1 cellular context compared by ENCODE assay signal in the genomic region with DNA sequence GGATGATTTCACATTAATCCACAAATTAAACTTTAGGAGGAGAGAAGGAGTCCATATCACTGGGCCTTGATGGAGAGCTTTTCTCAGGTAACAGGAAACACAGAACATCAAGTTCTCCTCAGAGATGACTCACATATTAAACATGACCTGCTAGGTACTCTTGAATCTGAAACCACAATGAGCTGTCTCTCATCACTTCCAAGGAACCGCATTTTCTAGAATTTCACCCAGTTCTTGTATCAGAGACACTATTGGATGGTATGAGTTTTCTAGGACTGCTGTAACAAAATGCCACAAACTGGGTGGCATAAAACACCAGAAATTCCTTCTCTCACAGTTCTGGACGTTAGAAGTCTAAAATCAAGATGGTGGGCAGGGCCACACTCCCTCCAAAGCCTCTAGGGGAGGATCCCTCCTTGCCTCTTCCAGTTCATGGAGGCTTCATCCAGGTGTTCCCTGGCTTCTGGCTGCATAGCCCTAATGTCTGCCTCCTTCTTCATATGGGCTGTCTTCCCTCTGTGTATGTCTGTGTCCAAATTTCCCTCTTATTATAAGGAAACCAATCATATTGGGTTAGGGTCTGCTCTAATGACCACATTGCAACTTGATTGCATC.
TF ChIP-seq lines count a peak whose summit lies in the region.

No MANE protein-coding gene starts in this region.

TF ChIP-seq in K562, 482 proteins besides CTCF, POLR2A, EP300 and RAD21 (continued from another document):
- TF ChIP-seq, protein P1, sequence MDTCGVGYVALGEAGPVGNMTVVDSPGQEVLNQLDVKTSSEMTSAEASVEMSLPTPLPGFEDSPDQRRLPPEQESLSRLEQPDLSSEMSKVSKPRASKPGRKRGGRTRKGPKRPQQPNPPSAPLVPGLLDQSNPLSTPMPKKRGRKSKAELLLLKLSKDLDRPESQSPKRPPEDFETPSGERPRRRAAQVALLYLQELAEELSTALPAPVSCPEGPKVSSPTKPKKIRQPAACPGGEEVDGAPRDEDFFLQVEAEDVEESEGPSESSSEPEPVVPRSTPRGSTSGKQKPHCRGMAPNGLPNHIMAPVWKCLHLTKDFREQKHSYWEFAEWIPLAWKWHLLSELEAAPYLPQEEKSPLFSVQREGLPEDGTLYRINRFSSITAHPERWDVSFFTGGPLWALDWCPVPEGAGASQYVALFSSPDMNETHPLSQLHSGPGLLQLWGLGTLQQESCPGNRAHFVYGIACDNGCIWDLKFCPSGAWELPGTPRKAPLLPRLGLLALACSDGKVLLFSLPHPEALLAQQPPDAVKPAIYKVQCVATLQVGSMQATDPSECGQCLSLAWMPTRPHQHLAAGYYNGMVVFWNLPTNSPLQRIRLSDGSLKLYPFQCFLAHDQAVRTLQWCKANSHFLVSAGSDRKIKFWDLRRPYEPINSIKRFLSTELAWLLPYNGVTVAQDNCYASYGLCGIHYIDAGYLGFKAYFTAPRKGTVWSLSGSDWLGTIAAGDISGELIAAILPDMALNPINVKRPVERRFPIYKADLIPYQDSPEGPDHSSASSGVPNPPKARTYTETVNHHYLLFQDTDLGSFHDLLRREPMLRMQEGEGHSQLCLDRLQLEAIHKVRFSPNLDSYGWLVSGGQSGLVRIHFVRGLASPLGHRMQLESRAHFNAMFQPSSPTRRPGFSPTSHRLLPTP (IDR thresholded peaks at IDR 0.05; ENCODE audit: borderline replicate concordance, extremely low read depth, insufficient read length), result no peak
- TF ChIP-seq FIP1L1 (IDR thresholded peaks at IDR 0.05; ENCODE audit: low read depth, low read length, poor library complexity, severe bottlenecking) (no peak), DACH1 (IDR thresholded peaks at IDR 0.05; ENCODE audit: partially characterized antibody) (no peak), HNRNPL (IDR thresholded peaks at IDR 0.05; ENCODE audit: low read depth, low read length) (no peak), ZNF583 (CRISPR knock-in tag; IDR thresholded peaks at IDR 0.05) (no peak), FOSL1 (tag; conservative IDR thresholded peaks at IDR 0.05) (peak; percentile 62), BCOR (IDR thresholded peaks at IDR 0.05) (no peak), NR1H2 (CRISPR knock-in tag; IDR thresholded peaks at IDR 0.05) (no peak), SMAD3 (CRISPR knock-in tag; conservative IDR thresholded peaks at IDR 0.05) (no peak), TCFL5 (CRISPR knock-in tag; conservative IDR thresholded peaks at IDR 0.05) (no peak), MYNN (IDR thresholded peaks at IDR 0.05) (no peak), MYNN (CRISPR knock-in tag; IDR thresholded peaks at IDR 0.05) (no peak), SMC3 (conservative IDR thresholded peaks at IDR 0.05; ENCODE audit: insufficient read depth, low read depth, low read length) (no peak), ZNF274 (IDR thresholded peaks at IDR 0.05; ENCODE audit: borderline replicate concordance, low read depth, low read length) (no peak), BCL6 (CRISPR knock-in tag; IDR thresholded peaks at IDR 0.05) (no peak), ZNF316 (IDR thresholded peaks at IDR 0.05) (no peak), NR2C2 (CRISPR knock-in tag; IDR thresholded peaks at IDR 0.05) (no peak), NR2C2 (tag; IDR thresholded peaks at IDR 0.05) (peak; percentile 9; the same call in 1 of the 2 replicates), L3MBTL2 (IDR thresholded peaks at IDR 0.05) (no peak)
- TF ChIP-seq, protein P2, sequence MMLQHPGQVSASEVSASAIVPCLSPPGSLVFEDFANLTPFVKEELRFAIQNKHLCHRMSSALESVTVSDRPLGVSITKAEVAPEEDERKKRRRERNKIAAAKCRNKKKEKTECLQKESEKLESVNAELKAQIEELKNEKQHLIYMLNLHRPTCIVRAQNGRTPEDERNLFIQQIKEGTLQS (IDR thresholded peaks at IDR 0.05), result no peak
- TF ChIP-seq, protein P2 (CRISPR knock-in tag; conservative IDR thresholded peaks at IDR 0.05), result no peak
- TF ChIP-seq, protein P3, sequence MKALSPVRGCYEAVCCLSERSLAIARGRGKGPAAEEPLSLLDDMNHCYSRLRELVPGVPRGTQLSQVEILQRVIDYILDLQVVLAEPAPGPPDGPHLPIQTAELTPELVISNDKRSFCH (CRISPR knock-in tag; IDR thresholded peaks at IDR 0.05), result no peak
- TF ChIP-seq, protein P3 (tag; IDR thresholded peaks at IDR 0.05), result no peak
- TF ChIP-seq, protein P4, sequence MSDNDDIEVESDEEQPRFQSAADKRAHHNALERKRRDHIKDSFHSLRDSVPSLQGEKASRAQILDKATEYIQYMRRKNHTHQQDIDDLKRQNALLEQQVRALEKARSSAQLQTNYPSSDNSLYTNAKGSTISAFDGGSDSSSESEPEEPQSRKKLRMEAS (CRISPR knock-in tag; IDR thresholded peaks at IDR 0.05), result no peak
- TF ChIP-seq, protein P5, sequence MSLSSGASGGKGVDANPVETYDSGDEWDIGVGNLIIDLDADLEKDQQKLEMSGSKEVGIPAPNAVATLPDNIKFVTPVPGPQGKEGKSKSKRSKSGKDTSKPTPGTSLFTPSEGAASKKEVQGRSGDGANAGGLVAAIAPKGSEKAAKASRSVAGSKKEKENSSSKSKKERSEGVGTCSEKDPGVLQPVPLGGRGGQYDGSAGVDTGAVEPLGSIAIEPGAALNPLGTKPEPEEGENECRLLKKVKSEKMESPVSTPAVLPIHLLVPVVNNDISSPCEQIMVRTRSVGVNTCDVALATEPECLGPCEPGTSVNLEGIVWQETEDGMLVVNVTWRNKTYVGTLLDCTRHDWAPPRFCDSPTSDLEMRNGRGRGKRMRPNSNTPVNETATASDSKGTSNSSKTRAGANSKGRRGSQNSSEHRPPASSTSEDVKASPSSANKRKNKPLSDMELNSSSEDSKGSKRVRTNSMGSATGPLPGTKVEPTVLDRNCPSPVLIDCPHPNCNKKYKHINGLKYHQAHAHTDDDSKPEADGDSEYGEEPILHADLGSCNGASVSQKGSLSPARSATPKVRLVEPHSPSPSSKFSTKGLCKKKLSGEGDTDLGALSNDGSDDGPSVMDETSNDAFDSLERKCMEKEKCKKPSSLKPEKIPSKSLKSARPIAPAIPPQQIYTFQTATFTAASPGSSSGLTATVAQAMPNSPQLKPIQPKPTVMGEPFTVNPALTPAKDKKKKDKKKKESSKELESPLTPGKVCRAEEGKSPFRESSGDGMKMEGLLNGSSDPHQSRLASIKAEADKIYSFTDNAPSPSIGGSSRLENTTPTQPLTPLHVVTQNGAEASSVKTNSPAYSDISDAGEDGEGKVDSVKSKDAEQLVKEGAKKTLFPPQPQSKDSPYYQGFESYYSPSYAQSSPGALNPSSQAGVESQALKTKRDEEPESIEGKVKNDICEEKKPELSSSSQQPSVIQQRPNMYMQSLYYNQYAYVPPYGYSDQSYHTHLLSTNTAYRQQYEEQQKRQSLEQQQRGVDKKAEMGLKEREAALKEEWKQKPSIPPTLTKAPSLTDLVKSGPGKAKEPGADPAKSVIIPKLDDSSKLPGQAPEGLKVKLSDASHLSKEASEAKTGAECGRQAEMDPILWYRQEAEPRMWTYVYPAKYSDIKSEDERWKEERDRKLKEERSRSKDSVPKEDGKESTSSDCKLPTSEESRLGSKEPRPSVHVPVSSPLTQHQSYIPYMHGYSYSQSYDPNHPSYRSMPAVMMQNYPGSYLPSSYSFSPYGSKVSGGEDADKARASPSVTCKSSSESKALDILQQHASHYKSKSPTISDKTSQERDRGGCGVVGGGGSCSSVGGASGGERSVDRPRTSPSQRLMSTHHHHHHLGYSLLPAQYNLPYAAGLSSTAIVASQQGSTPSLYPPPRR (CRISPR knock-in tag; IDR thresholded peaks at IDR 0.05; ENCODE audit: borderline replicate concordance), result no peak
- TF ChIP-seq, protein P6, sequence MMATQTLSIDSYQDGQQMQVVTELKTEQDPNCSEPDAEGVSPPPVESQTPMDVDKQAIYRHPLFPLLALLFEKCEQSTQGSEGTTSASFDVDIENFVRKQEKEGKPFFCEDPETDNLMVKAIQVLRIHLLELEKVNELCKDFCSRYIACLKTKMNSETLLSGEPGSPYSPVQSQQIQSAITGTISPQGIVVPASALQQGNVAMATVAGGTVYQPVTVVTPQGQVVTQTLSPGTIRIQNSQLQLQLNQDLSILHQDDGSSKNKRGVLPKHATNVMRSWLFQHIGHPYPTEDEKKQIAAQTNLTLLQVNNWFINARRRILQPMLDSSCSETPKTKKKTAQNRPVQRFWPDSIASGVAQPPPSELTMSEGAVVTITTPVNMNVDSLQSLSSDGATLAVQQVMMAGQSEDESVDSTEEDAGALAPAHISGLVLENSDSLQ (IDR thresholded peaks at IDR 0.05), result no peak
